ENCODE assay signal across 22 cellular contexts in the genomic region with DNA sequence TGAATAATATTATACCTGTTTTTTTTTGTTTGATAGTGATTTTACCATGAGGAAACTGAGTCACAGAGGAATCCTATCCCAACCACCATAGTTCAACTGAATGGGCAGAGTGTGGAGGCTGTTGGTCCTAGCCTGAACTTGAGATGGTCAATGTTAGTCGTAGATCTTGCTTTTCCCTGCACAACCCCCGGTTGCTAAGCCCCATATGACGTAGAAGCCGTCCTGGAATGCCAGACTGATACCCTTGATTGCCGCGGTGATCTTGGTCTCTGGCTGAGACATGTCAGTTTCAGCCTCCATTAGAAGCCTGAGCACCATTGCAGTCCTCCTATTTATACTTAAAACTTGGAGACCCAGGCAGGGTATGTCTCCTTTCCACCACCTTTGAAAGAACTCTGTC.
"Had no signal": no experiment of that assay in that cellular context is flagged by ENCODE, and none has a peak within 500 bp of the region (broad histone marks: within the 10 kb centered on the region; RNA-seq: fewer than 3 reads in every experiment).

No MANE protein-coding gene starts in this region.

- H3K4me3 ChIP-seq: MG63, SJSA1, SK-N-MC had no signal

- ATAC-seq: HepG2, Right ventricle myocardium inferior had no signal

- H3K36me3 ChIP-seq: MG63, SJSA1 had no signal

- H3K9me3 ChIP-seq: MG63, SJSA1 had no signal

- H3K27me3 ChIP-seq: MG63, SJSA1 had no signal

- DNase-seq: IMR-90, Karpas-422, KG1, MG63, NCI-H1092 treated with DMSO at 0.1 percent for 48 hours, NCI-H1436, NCI-H187, NCI-H2029, NCI-H2081 treated with DMSO at 0.1 percent for 48 hours, NCI-H2171, NCI-H226, NCI-H446, NCI-H510A, NCI-H524 treated with DMSO at 0.1 percent for 48 hours, NCI-H69, NCI-H774, SIG-M5 had no signal

- H3K27ac ChIP-seq: RWPE1, SJSA1, SK-N-MC had no signal
